ENCODE assay signal across 9 cellular contexts in genomic region chr1:158019177-158019868, GRCh38. TPM values are rescaled to one million over a fixed set of nuclear protein-coding genes. Genes with fewer than 3 reads are reported as not detected.
DNase-seq lines count a peak whose midpoint lies in the region; ATAC-seq, FAIRE-seq and TF ChIP-seq lines count a peak whose summit lies in the region.
"Had no signal": no experiment of that assay in that cellular context is flagged by ENCODE, and none has a peak within 500 bp of the region (broad histone marks: within the 10 kb centered on the region; RNA-seq: fewer than 3 reads in every experiment).

No MANE protein-coding gene starts in this region.

- peaks cover 36% of the 10 kb centered on the region for H3K79me2 ChIP-seq in endothelial cell of umbilical vein (ENCODE audit: control insufficient read depth, insufficient read depth, low read length)

- no peak for ATAC-seq in activated naive CD4-positive, alpha-beta T cell treated with anti-CD3 and anti-CD28 coated beads, Interleukin-2, amount 50 U/mL, for 72 hours
- no peak for ATAC-seq in GM19023 (IDR thresholded peaks at IDR 0.05; ENCODE audit: unreplicated experiment)
- no peak for ATAC-seq in activated naive CD8-positive, alpha-beta T cell treated with anti-CD3 and anti-CD28 coated beads, Interleukin-2, amount 50 U/mL, for 24 hours

- CTCF ChIA-PET in endothelial cell of umbilical vein (lab: Charles Lee): interaction anchor here (0.6 to 5.6 kb wide), 18 partner anchors 9 to 94 kb away, joined by 3 to 72 read pairs (median 4); partner anchors contain the start of gene KIRREL1

- no peaks in the 10 kb centered on the region for H4K20me1 ChIP-seq in endothelial cell of umbilical vein (replicated peaks; ENCODE audit: control insufficient read depth, extremely low read depth, insufficient read depth, low read length)

- H3K27ac Mint-ChIP-seq in activated naive CD4-positive, alpha-beta T cell treated with anti-CD3 and anti-CD28 coated beads, Interleukin-2, amount 50 U/mL, for 72 hours: no peak overlapping the region
- no peak overlapping the region for H3K27ac Mint-ChIP-seq in activated naive CD8-positive, alpha-beta T cell treated with anti-CD3 and anti-CD28 coated beads, Interleukin-2, amount 50 U/mL, for 24 hours

- DNase-seq in A172 (ENCODE audit: low spot score): peak; percentile 97
- DNase-seq in NCI-H460 (ENCODE audit: extremely low read depth, low read depth): peak; percentile 90
- DNase-seq in endothelial cell of umbilical vein (ENCODE audit: low read depth, low spot score): peak; percentile 87
- no peak for DNase-seq in activated naive CD4-positive, alpha-beta T cell treated with anti-CD3 and anti-CD28 coated beads, Interleukin-2, amount 50 U/mL, for 72 hours (ENCODE audit: low spot score in 2 of 2)
- no peak for DNase-seq in activated naive CD8-positive, alpha-beta T cell treated with anti-CD3 and anti-CD28 coated beads, Interleukin-2, amount 50 U/mL, for 24 hours
- DNase-seq in activated CD4-positive, alpha-beta T cell treated with anti-CD3 and anti-CD28 coated beads, Interleukin-2, amount 50 U/mL, for 48 hours: no peak

- H3K27ac ChIP-seq in endothelial cell of umbilical vein (ENCODE audit: insufficient read depth, low read depth, low read length) (peak overlapping the region; percentile 95), mesodermal cell (ENCODE audit: low read depth, low read length, severe bottlenecking) (peak overlapping the region; percentile 100)
- H3K27ac ChIP-seq: BLaER1 had no signal

- peak; percentile 38 for TF ChIP-seq POLR2A in endothelial cell of umbilical vein (IDR thresholded peaks at IDR 0.05; ENCODE audit: low read depth, low read length)

- no peaks in the 10 kb centered on the region for H3K9me1 ChIP-seq in endothelial cell of umbilical vein (replicated peaks; ENCODE audit: control insufficient read depth, extremely low read depth, insufficient read depth, low read length)

- dilution Hi-C loops in endothelial cell of umbilical vein (cut with MboI; ENCODE audit: extremely low pct_ligation_motif_present, low sequenced_read_pairs): no loop called here

- no peaks in the 10 kb centered on the region for H3K36me3 ChIP-seq in endothelial cell of umbilical vein (ENCODE audit: control insufficient read depth in 2 of 2, extremely low read depth in 1 of 2, insufficient read depth in 2 of 2, low read length in 2 of 2)
- H3K36me3 ChIP-seq in mesodermal cell (ENCODE audit: control insufficient read depth, insufficient read depth, low read length): peaks cover 28% of the 10 kb centered on the region
- H3K36me3 ChIP-seq: BLaER1 had no signal

- no peak overlapping the region for H3K4me3 Mint-ChIP-seq in activated naive CD8-positive, alpha-beta T cell treated with anti-CD3 and anti-CD28 coated beads, Interleukin-2, amount 50 U/mL, for 24 hours

- H3K4me3 ChIP-seq in endothelial cell of umbilical vein (replicated peaks in 1 of 3; ENCODE audit: insufficient read depth in 1 of 3, low read depth in 1 of 3, low read length in 3 of 3): peak overlapping the region in 1 of 3 experiments; percentile 2
- H3K4me3 ChIP-seq in mesodermal cell (ENCODE audit: extremely low read depth, insufficient read depth, low read length, poor library complexity, severe bottlenecking): peak overlapping the region; percentile 6
- H3K4me3 ChIP-seq: BLaER1 had no signal

- 0% methylated on average over 1 to 2 of the region's 4 CpGs for WGBS in mesodermal cell (ENCODE audit: insufficient coverage in 2 of 2), 2 experiments

- peak overlapping the region; percentile 81 for H3K4me2 ChIP-seq in endothelial cell of umbilical vein (ENCODE audit: insufficient read depth, low read length)
- H3K4me2 ChIP-seq: BLaER1 had no signal

- H2AFZ ChIP-seq in endothelial cell of umbilical vein (ENCODE audit: low read depth, low read length): no peak overlapping the region

- peak overlapping the region; percentile 88 for H3K9ac ChIP-seq in endothelial cell of umbilical vein (replicated peaks; ENCODE audit: extremely low read depth, insufficient read depth, low read length)
- H3K9ac ChIP-seq: BLaER1 had no signal

- H3K4me1 ChIP-seq in endothelial cell of umbilical vein (ENCODE audit: control insufficient read depth, extremely low read depth, insufficient read depth, low read length) (peaks cover 49% of the 10 kb centered on the region), mesodermal cell (ENCODE audit: control insufficient read depth, insufficient read depth, low read length, poor library complexity, severe bottlenecking) (peaks cover 87% of the 10 kb centered on the region)

- FAIRE-seq in endothelial cell of umbilical vein (lab: Jason Lieb, UNC): peak; percentile 98

- BruUV-seq in endothelial cell of umbilical vein (replicated peaks; lab: Mats Ljungman, UMichigan): TSS peak; percentile 92

- H3K9me3 ChIP-seq in endothelial cell of umbilical vein (replicated peaks; ENCODE audit: control insufficient read depth, insufficient read depth, low read length) (no peaks in the 10 kb centered on the region), mesodermal cell (ENCODE audit: control insufficient read depth, low read length) (no peaks in the 10 kb centered on the region)
- H3K9me3 ChIP-seq: BLaER1 had no signal

- TF ChIP-seq CTCF in endothelial cell of umbilical vein (IDR thresholded peaks at IDR 0.05; ENCODE audit: extremely low read depth in 1 of 2, insufficient read depth in 1 of 2, low read depth in 1 of 2, low read length in 2 of 2): no peak

- POLR2A ChIA-PET in endothelial cell of umbilical vein (lab: Charles Lee): interaction anchor here (0.8 to 2.2 kb wide), 5 partner anchors 8 to 27 kb away, joined by 3 to 12 read pairs (median 5); no protein-coding TSS in a partner anchor

- intact Hi-C loops in endothelial cell of umbilical vein (cut with micrococcal nuclease): loop anchor here (1.0 to 10.0 kb wide), 4 partner anchors 8 to 1905 kb away; partner anchors contain the start of gene TAGLN2

- H3K27me3 ChIP-seq in endothelial cell of umbilical vein (ENCODE audit: control insufficient read depth in 2 of 2, insufficient read depth in 2 of 2, low read length in 2 of 2): no peaks in the 10 kb centered on the region
- H3K27me3 ChIP-seq: BLaER1 had no signal

- no peaks in the 10 kb centered on the region for H3K9me3 Mint-ChIP-seq in activated naive CD4-positive, alpha-beta T cell treated with anti-CD3 and anti-CD28 coated beads, Interleukin-2, amount 50 U/mL, for 72 hours
- no peaks in the 10 kb centered on the region for H3K9me3 Mint-ChIP-seq in activated naive CD8-positive, alpha-beta T cell treated with anti-CD3 and anti-CD28 coated beads, Interleukin-2, amount 50 U/mL, for 24 hours

- H3K27me3 Mint-ChIP-seq in activated naive CD8-positive, alpha-beta T cell treated with anti-CD3 and anti-CD28 coated beads, Interleukin-2, amount 50 U/mL, for 24 hours: peaks cover 17% of the 10 kb centered on the region

- no peaks in the 10 kb centered on the region for H3K36me3 Mint-ChIP-seq in activated naive CD4-positive, alpha-beta T cell treated with anti-CD3 and anti-CD28 coated beads, Interleukin-2, amount 50 U/mL, for 72 hours
- no peaks in the 10 kb centered on the region for H3K36me3 Mint-ChIP-seq in activated naive CD8-positive, alpha-beta T cell treated with anti-CD3 and anti-CD28 coated beads, Interleukin-2, amount 50 U/mL, for 24 hours (ENCODE audit: low read depth)

- H3K4me1 Mint-ChIP-seq in activated naive CD8-positive, alpha-beta T cell treated with anti-CD3 and anti-CD28 coated beads, Interleukin-2, amount 50 U/mL, for 24 hours: no peaks in the 10 kb centered on the region

TF ChIP-seq in endothelial cell of umbilical vein, 7 proteins besides CTCF, POLR2A, EP300 and RAD21:
- TF ChIP-seq MYC (IDR thresholded peaks at IDR 0.05; ENCODE audit: low read depth, low read length): no peak
- TF ChIP-seq POLR2AphosphoS5 (IDR thresholded peaks at IDR 0.05; ENCODE audit: insufficient read depth, low read depth, low read length): peak; percentile 87
- TF ChIP-seq GATA2 (IDR thresholded peaks at IDR 0.05; ENCODE audit: insufficient read depth, insufficient read length, low read depth, low read length): no peak
- TF ChIP-seq JUN (IDR thresholded peaks at IDR 0.05; ENCODE audit: borderline replicate concordance, insufficient read depth, insufficient read length, low read depth): peak; percentile 81
- peak; percentile 61 for TF ChIP-seq FOS (IDR thresholded peaks at IDR 0.05; ENCODE audit: borderline replicate concordance, insufficient read depth, low read length)
- TF ChIP-seq, protein P1, sequence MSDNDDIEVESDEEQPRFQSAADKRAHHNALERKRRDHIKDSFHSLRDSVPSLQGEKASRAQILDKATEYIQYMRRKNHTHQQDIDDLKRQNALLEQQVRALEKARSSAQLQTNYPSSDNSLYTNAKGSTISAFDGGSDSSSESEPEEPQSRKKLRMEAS (IDR thresholded peaks at IDR 0.05; ENCODE audit: insufficient read depth, insufficient read length): peak; percentile 15

RNA-seq across cellular contexts. Expression of gene KIRREL1, which starts 25.9 kb away (rescaled TPM):
- 145 and 179 TPM in 2 replicates for total RNA-seq in A172 (2014; rRNA removed; shearing (Covaris generic))
- total RNA-seq in NCI-H460 (2014; rRNA removed; shearing (Covaris generic)): 48.7 and 51.1 TPM in 2 replicates
- polyA plus RNA-seq in NCI-H460 (2014; cell fraction: nucleus; rRNA removed): 62.7 and 69.6 TPM in 2 replicates
- 53.6 and 57.6 TPM in 2 replicates for total RNA-seq in endothelial cell of umbilical vein
- polyA plus RNA-seq in endothelial cell of umbilical vein: 30.7 and 35.6 TPM in 2 replicates
- polyA plus RNA-seq in endothelial cell of umbilical vein (2011; cell fraction: cytosol; rRNA removed): 25.8 and 25.9 TPM in 2 replicates
- 62.9 and 76.2 TPM in 2 replicates for polyA plus RNA-seq in endothelial cell of umbilical vein (2011; cell fraction: nucleus; rRNA removed)
- 39.0 and 44.6 TPM in 2 replicates for polyA plus RNA-seq in endothelial cell of umbilical vein (2012)
- 63.2 and 77.1 TPM in 2 replicates for polyA minus RNA-seq in endothelial cell of umbilical vein
- 21.1 TPM for polyA minus RNA-seq in endothelial cell of umbilical vein (2011; cell fraction: cytosol; rRNA and poly(A)+ RNA removed)
- polyA minus RNA-seq in endothelial cell of umbilical vein (2011; cell fraction: nucleus; rRNA and poly(A)+ RNA removed): 40.4 and 44.9 TPM in 2 replicates
- 72.5 TPM for polyA plus RNA-seq in mesodermal cell (2013, experiment 1 of 2)
- polyA plus RNA-seq in mesodermal cell (2013, experiment 2 of 2): 57.5 TPM
- under 1 TPM in 1 of 2 donors, not detected in 1; 0.08 TPM for total RNA-seq in activated naive CD4-positive, alpha-beta T cell treated with anti-CD3 and anti-CD28 coated beads, Interleukin-2, amount 50 U/mL, for 72 hours

Comparison
In these comparisons a context has a peak if more than half of its experiments do, and no peak if none do; other contexts are left out.
1. DNase-seq: peak in A172 (single experiment), NCI-H460 (single experiment) and endothelial cell of umbilical vein (single experiment); none in activated naive CD4-positive, alpha-beta T cell treated with anti-CD3 and anti-CD28 coated beads, Interleukin-2, amount 50 U/mL, for 72 hours (0 of 2), activated naive CD8-positive, alpha-beta T cell treated with anti-CD3 and anti-CD28 coated beads, Interleukin-2, amount 50 U/mL, for 24 hours (single experiment) and activated CD4-positive, alpha-beta T cell treated with anti-CD3 and anti-CD28 coated beads, Interleukin-2, amount 50 U/mL, for 48 hours (0 of 2).
2. RNA of gene KIRREL1, which starts 25.9 kb away (total RNA-seq): 145 to 179 TPM in A172, 53.6 to 57.6 TPM in endothelial cell of umbilical vein and 48.7 to 51.1 TPM in NCI-H460; 0.08 TPM in activated naive CD4-positive, alpha-beta T cell treated with anti-CD3 and anti-CD28 coated beads, Interleukin-2, amount 50 U/mL, for 72 hours; every median in the first group is over 10 times any median in the second.